In the genomic region with DNA sequence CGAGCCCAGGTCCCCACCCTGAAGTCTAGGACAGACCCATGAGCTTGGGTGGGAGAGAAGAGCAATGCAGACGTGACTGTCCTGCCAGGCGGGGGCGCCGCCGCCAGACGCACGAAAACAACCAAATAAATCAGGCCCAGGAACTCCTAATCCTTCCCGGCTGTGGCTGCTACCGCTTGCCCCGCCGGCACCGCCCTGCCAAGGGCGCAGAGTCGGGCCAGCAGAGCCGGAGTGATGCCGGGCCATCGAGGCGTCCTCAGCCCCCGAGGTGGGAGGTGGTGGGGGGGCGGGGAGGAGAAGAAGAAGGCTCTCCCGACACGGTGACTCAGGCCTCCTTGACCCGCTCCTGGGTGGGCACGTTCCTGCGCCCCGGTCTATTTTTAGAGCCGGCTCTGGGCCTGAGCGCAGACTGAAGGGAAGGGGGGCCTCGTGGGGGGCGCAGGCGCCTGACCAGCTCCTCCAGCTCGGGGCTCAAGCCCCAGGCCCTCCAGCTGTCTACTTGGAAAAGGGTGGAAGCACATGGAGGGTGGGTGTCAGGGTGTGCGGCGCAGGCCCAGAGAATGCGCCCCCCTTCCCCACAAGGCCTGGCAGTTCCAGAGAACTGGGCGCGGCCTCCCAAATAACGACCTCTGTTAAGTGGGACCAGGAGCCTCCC, we compare ENCODE assay signal across 8 cellular contexts. TPM values are rescaled to one million over a fixed set of nuclear protein-coding genes. Genes with fewer than 3 reads are reported as not detected.
DNase-seq lines count a peak whose midpoint lies in the region; ATAC-seq and TF ChIP-seq lines count a peak whose summit lies in the region.

No MANE protein-coding gene starts in this region.

- H3K27ac ChIP-seq in HUES6 (ENCODE audit: low read depth, low read length) (no peak overlapping the region), thoracic aorta (peak overlapping the region; percentile 95 to 99)

- H3K9me3 Mint-ChIP-seq in WTC11 = no peaks in the 10 kb centered on the region

- POLR2A ChIA-PET in WTC11 (lab: Charles Lee) = interaction anchor here (1.7 to 2.5 kb wide), 3 partner anchors 10 to 74 kb away, joined by 7 to 15 read pairs (median 13); a partner anchor contains a TSS

- peak overlapping the region; percentile 82; the same call in 1 of the 2 replicates for H3K27ac Mint-ChIP-seq in WTC11

- H3K27me3 ChIP-seq in HUES6 (ENCODE audit: control insufficient read depth, insufficient read depth, low read length) (peaks cover 8% of the 10 kb centered on the region; the same call in 1 of the 2 replicates), thoracic aorta (replicated peaks; ENCODE audit: insufficient read depth) (no peaks in the 10 kb centered on the region)

- CTCF ChIA-PET in WTC11 (lab: Charles Lee) = interaction anchor here (0.5 to 8.9 kb wide), 33 partner anchors 11 to 550 kb away, joined by 3 to 196 read pairs (median 5); a partner anchor contains a TSS

- H3K4me3 ChIP-seq in HUES6 (ENCODE audit: low read depth, low read length) (peak overlapping the region; percentile 67), thoracic aorta (peak overlapping the region; percentile 74)

- TF ChIP-seq CTCF in WTC11 (IDR thresholded peaks at IDR 0.05) = no peak
- no peak for TF ChIP-seq CTCF in thoracic aorta (IDR thresholded peaks at IDR 0.05)

- peak; percentile 69 for DNase-seq in Ammon's horn (ENCODE audit: low spot score)
- DNase-seq in WTC11 (ENCODE audit: low spot score) = peak; percentile 78
- DNase-seq in epidermal melanocyte (ENCODE audit: insufficient read length, low spot score) = peak; percentile 36
- DNase-seq in medulla oblongata (ENCODE audit: extremely low spot score) = peak; percentile 47
- DNase-seq in thoracic aorta (ENCODE audit: low spot score) = peak; percentile 83
- DNase-seq in effector CD8-positive, alpha-beta T cell (lab: John Stamatoyannopoulos, UW) = no peak

- H3K36me3 Mint-ChIP-seq in WTC11 = no peaks in the 10 kb centered on the region

- H3K27me3 Mint-ChIP-seq in WTC11 (ENCODE audit: low read depth) = peaks cover 4% of the 10 kb centered on the region

- H3K9me3 ChIP-seq in HUES6 (ENCODE audit: control insufficient read depth, insufficient read depth, low read depth, low read length) (no peaks in the 10 kb centered on the region), thoracic aorta (no peaks in the 10 kb centered on the region)

- ATAC-seq in WTC11 = peak; percentile 19
- ATAC-seq in thoracic aorta (ENCODE audit: insufficient number of reproducible peaks, low FRiP score, low read depth) = peak; percentile 78
- ATAC-seq in GM21367 (IDR thresholded peaks at IDR 0.05; ENCODE audit: unreplicated experiment) = no peak

- peaks cover 34% of the 10 kb centered on the region for H3K4me1 ChIP-seq in HUES6 (ENCODE audit: control insufficient read depth, insufficient read depth, low read length)
- peaks cover 17 to 47% of the 10 kb centered on the region in 2 donors for H3K4me1 ChIP-seq in thoracic aorta (ENCODE audit: control insufficient read depth in 1 of 2, low read depth in 2 of 2)

- H3K9ac ChIP-seq in HUES6 (ENCODE audit: low read length) = peak overlapping the region; percentile 63

- peaks cover 22% of the 10 kb centered on the region for H3K4me1 Mint-ChIP-seq in WTC11

- H3K36me3 ChIP-seq in HUES6 (ENCODE audit: control insufficient read depth, insufficient read depth, low read length) (no peaks in the 10 kb centered on the region), thoracic aorta (no peaks in the 10 kb centered on the region)

- H3K4me3 Mint-ChIP-seq in WTC11 = peak overlapping the region; percentile 92

TF ChIP-seq in WTC11, 78 proteins besides CTCF, POLR2A, EP300 and RAD21 (continues in another document):
- TF ChIP-seq NFE2L1 (CRISPR knock-in tag; IDR thresholded peaks at IDR 0.05) = no peak
- TF ChIP-seq, protein P1, sequence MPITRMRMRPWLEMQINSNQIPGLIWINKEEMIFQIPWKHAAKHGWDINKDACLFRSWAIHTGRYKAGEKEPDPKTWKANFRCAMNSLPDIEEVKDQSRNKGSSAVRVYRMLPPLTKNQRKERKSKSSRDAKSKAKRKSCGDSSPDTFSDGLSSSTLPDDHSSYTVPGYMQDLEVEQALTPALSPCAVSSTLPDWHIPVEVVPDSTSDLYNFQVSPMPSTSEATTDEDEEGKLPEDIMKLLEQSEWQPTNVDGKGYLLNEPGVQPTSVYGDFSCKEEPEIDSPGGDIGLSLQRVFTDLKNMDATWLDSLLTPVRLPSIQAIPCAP (CRISPR knock-in tag; IDR thresholded peaks at IDR 0.05) = no peak
- TF ChIP-seq NR3C1 (CRISPR knock-in tag; conservative IDR thresholded peaks at IDR 0.05; ENCODE audit: low read depth) = no peak
- TF ChIP-seq ZNF121 (CRISPR knock-in tag; IDR thresholded peaks at IDR 0.05) = 0 out of 2 replicates have a peak, but pooled peaks have one; percentile 7
- TF ChIP-seq, protein P2, sequence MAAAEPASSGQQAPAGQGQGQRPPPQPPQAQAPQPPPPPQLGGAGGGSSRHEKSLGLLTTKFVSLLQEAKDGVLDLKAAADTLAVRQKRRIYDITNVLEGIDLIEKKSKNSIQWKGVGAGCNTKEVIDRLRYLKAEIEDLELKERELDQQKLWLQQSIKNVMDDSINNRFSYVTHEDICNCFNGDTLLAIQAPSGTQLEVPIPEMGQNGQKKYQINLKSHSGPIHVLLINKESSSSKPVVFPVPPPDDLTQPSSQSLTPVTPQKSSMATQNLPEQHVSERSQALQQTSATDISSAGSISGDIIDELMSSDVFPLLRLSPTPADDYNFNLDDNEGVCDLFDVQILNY (CRISPR knock-in tag; IDR thresholded peaks at IDR 0.05) = 0 out of 2 replicates have a peak, but pooled peaks have one; percentile 41
- TF ChIP-seq TEAD1 (CRISPR knock-in tag; IDR thresholded peaks at IDR 0.05) = 0 out of 2 replicates have a peak, but pooled peaks have one; percentile 37
- no peak for TF ChIP-seq ZNF232 (CRISPR knock-in tag; IDR thresholded peaks at IDR 0.05)
- TF ChIP-seq FOXP1 (CRISPR knock-in tag; IDR thresholded peaks at IDR 0.05; ENCODE audit: borderline replicate concordance) = peak; percentile 73; the same call in 1 of the 2 replicates
- TF ChIP-seq, protein P3, sequence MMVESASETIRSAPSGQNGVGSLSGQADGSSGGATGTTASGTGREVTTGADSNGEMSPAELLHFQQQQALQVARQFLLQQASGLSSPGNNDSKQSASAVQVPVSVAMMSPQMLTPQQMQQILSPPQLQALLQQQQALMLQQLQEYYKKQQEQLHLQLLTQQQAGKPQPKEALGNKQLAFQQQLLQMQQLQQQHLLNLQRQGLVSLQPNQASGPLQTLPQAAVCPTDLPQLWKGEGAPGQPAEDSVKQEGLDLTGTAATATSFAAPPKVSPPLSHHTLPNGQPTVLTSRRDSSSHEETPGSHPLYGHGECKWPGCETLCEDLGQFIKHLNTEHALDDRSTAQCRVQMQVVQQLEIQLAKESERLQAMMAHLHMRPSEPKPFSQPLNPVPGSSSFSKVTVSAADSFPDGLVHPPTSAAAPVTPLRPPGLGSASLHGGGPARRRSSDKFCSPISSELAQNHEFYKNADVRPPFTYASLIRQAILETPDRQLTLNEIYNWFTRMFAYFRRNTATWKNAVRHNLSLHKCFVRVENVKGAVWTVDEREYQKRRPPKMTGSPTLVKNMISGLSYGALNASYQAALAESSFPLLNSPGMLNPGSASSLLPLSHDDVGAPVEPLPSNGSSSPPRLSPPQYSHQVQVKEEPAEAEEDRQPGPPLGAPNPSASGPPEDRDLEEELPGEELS (CRISPR knock-in tag; IDR thresholded peaks at IDR 0.05) = no peak
- 0 out of 2 replicates have a peak, but pooled peaks have one; percentile 18 for TF ChIP-seq FOXK1 (CRISPR knock-in tag; IDR thresholded peaks at IDR 0.05)
- TF ChIP-seq, protein P4, sequence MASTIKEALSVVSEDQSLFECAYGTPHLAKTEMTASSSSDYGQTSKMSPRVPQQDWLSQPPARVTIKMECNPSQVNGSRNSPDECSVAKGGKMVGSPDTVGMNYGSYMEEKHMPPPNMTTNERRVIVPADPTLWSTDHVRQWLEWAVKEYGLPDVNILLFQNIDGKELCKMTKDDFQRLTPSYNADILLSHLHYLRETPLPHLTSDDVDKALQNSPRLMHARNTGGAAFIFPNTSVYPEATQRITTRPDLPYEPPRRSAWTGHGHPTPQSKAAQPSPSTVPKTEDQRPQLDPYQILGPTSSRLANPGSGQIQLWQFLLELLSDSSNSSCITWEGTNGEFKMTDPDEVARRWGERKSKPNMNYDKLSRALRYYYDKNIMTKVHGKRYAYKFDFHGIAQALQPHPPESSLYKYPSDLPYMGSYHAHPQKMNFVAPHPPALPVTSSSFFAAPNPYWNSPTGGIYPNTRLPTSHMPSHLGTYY (CRISPR knock-in tag; IDR thresholded peaks at IDR 0.05) = no peak
- TF ChIP-seq, protein P5, sequence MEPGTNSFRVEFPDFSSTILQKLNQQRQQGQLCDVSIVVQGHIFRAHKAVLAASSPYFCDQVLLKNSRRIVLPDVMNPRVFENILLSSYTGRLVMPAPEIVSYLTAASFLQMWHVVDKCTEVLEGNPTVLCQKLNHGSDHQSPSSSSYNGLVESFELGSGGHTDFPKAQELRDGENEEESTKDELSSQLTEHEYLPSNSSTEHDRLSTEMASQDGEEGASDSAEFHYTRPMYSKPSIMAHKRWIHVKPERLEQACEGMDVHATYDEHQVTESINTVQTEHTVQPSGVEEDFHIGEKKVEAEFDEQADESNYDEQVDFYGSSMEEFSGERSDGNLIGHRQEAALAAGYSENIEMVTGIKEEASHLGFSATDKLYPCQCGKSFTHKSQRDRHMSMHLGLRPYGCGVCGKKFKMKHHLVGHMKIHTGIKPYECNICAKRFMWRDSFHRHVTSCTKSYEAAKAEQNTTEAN (CRISPR knock-in tag; IDR thresholded peaks at IDR 0.05) = 0 out of 2 replicates have a peak, but pooled peaks have one; percentile 23
- TF ChIP-seq RORB (CRISPR knock-in tag; IDR thresholded peaks at IDR 0.05) = no peak
- TF ChIP-seq GTF2I (CRISPR knock-in tag; conservative IDR thresholded peaks at IDR 0.05) = 0 out of 2 replicates have a peak, but pooled peaks have one; percentile 20
- 0 out of 2 replicates have a peak, but pooled peaks have one; percentile 14 for TF ChIP-seq NFYB (CRISPR knock-in tag; conservative IDR thresholded peaks at IDR 0.05; ENCODE audit: low read depth)

RNA-seq across cellular contexts. Expression of a gene that starts 10.8 kb away (rescaled TPM):
- total RNA-seq in WTC11 (2021) = 8.8 to 11.0 TPM (median 9.6 TPM) in 3 replicates
- 100 to 1,000 TPM; 183 to 323 TPM for total RNA-seq in thoracic aorta

RNA-seq across cellular contexts. Expression of a gene that starts 49.6 kb away (rescaled TPM):
- 29.6 to 39.3 TPM (median 30.1 TPM) in 3 replicates for total RNA-seq in WTC11 (2021)
- total RNA-seq in thoracic aorta = 1 to 10 TPM; 1.5 TPM

Comparison
In these comparisons a context has a peak if more than half of its experiments do, and no peak if none do; other contexts are left out.
1. RNA of a gene that starts 10.8 kb away (total RNA-seq): 183 to 323 TPM in thoracic aorta; 8.8 to 11.0 TPM in WTC11; every median in the first group is over 10 times any median in the second.
2. RNA of a gene that starts 49.6 kb away (total RNA-seq): 29.6 to 39.3 TPM in WTC11; 1.5 TPM in thoracic aorta; every median in the first group is over 10 times any median in the second.